ENCODE assay signal across 31 cellular contexts in the genomic region with DNA sequence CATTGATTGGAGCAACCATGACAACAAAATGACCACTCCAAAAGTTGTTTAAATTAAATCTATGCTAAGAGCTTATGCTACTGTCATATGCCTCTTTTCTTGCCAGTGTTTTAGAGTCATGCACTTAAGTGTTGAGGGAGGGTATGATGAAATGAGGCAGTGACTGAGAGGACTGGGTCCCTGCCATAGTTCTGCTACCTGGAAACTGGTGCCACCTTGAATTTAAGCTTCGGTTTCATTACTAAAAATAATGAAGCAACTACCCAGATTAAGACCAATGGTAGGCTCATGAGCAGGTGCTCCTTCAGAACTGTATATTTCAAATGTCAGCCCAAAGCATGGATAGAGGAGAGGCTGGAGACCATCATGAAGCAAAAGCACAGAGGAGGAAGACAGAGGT.
"Had no signal": no experiment of that assay in that cellular context is flagged by ENCODE, and none has a peak within 500 bp of the region (broad histone marks: within the 10 kb centered on the region; RNA-seq: fewer than 3 reads in every experiment).

No MANE protein-coding gene starts in this region.

- H3K4me1 ChIP-seq: SJCRH30 had no signal

- H3K9ac ChIP-seq: KMS-11 had no signal

- H3K27me3 ChIP-seq: SJCRH30 had no signal

- DNase-seq: Karpas-422, KBM-7, NCI-H1048, NCI-H1092 treated with DMSO at 0.1 percent for 48 hours, NCI-H1105 treated with DMSO at 0.1 percent for 48 hours, NCI-H1417, NCI-H1436, NCI-H146, NCI-H1694, NCI-H187, NCI-H1930, NCI-H2029 treated with DMSO at 0.1 percent for 48 hours, NCI-H2081 treated with DMSO at 0.1 percent for 48 hours, NCI-H2107, NCI-H2171, NCI-H226, NCI-H446 treated with DMSO at 0.1 percent for 48 hours, NCI-H510A, NCI-H524, NCI-H526, NCI-H69, NCI-H748 treated with DMSO at 0.1 percent for 48 hours, PC-9, SHP77, SIG-M5, SJCRH30 had no signal

- ATAC-seq: Panc1, Right ventricle myocardium inferior had no signal

- H2AFZ ChIP-seq: PC-9 had no signal

- H3K4me2 ChIP-seq: KMS-11, PC-9 had no signal

- H3K27ac ChIP-seq: KMS-11, PC-9, RWPE1, SJCRH30, SK-N-MC had no signal

- H3K4me3 ChIP-seq: PC-9, SJCRH30, SK-N-MC had no signal

- H3K36me3 ChIP-seq: SJCRH30 had no signal

- H3K9me3 ChIP-seq: SJCRH30 had no signal
